ENCODE assay signal across 8 cellular contexts in the genomic region with DNA sequence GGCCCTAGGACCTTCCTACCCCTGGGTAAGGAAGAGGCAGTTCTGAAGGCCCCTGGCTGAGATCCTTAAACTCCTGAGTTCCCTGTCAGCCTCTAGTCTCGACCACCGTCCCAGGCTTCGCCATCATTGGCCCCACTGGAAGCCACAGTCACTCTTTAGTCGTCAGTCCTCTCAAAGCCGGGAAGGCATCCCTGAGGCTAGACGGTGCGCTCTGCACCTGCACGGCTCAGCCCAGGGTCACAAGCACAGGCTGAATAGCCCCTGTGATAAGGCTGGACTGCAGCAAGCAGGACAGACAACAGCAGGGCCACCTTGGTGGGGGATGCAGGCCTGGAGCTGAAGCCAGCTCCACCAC. TPM values are rescaled to one million over a fixed set of nuclear protein-coding genes. Genes with fewer than 3 reads are reported as not detected.
DNase-seq lines count a peak whose midpoint lies in the region; ATAC-seq and TF ChIP-seq lines count a peak whose summit lies in the region.

No MANE protein-coding gene starts in this region.

- H3K36me3 ChIP-seq in muscle layer of colon (ENCODE audit: insufficient read depth, low read length): no peaks in the 10 kb centered on the region
- H3K36me3 ChIP-seq in thyroid gland: no peaks in the 10 kb centered on the region

- TF ChIP-seq CTCF in coronary artery (IDR thresholded peaks at IDR 0.05): no peak
- TF ChIP-seq CTCF in thyroid gland (IDR thresholded peaks at IDR 0.05): no peak

- H3K9me3 ChIP-seq in muscle layer of colon (ENCODE audit: low read length) (no peaks in the 10 kb centered on the region), thyroid gland (no peaks in the 10 kb centered on the region)

- peaks cover 2% of the 10 kb centered on the region for H3K27me3 Mint-ChIP-seq in activated CD8-positive, alpha-beta memory T cell treated with anti-CD3 and anti-CD28 coated beads, Interleukin-2, amount 10 ng/mL, durations not matched to agents 7 days and 5 days

- H3K4me3 Mint-ChIP-seq in activated CD8-positive, alpha-beta memory T cell treated with anti-CD3 and anti-CD28 coated beads, Interleukin-2, amount 10 ng/mL, durations not matched to agents 7 days and 5 days: peak overlapping the region; percentile 16

- H3K9ac ChIP-seq in muscle layer of colon (ENCODE audit: low read length): peak overlapping the region; percentile 71

- CTCF ChIA-PET in activated CD8-positive, alpha-beta memory T cell treated with anti-CD3 and anti-CD28 coated beads, Interleukin-2, amount 10 ng/mL, durations not matched to agents 7 days and 5 days (lab: Charles Lee): interaction anchor here (0.6 to 24.7 kb wide), 5 partner anchors 9 to 53 kb away, joined by 3 to 583 read pairs (median 3); partner anchors contain the start of genes ACBD4 and PLCD3

- no peak for ATAC-seq in activated CD8-positive, alpha-beta memory T cell treated with anti-CD3 and anti-CD28 coated beads, Interleukin-2, amount 10 ng/mL, durations not matched to agents 7 days and 5 days
- ATAC-seq in GM21360 (IDR thresholded peaks at IDR 0.05; ENCODE audit: unreplicated experiment): no peak
- no peak for ATAC-seq in HG03095 (IDR thresholded peaks at IDR 0.05; ENCODE audit: unreplicated experiment)

- WGBS in thyroid gland, 2 donors: 76 to 83% methylated on average over 8 of the region's 8 CpGs

- no peaks in the 10 kb centered on the region for H3K27me3 ChIP-seq in muscle layer of colon (ENCODE audit: control insufficient read depth in 1 of 2, insufficient read depth in 2 of 2, low read length in 2 of 2)
- H3K27me3 ChIP-seq in thyroid gland: no peaks in the 10 kb centered on the region

- intact Hi-C loops in thyroid gland (cut with DNase I): loop anchor here (10.0 kb wide), 1 partner anchor 240 kb away; no protein-coding TSS in a partner anchor

- peaks cover 8% of the 10 kb centered on the region for H3K36me3 Mint-ChIP-seq in activated CD8-positive, alpha-beta memory T cell treated with anti-CD3 and anti-CD28 coated beads, Interleukin-2, amount 10 ng/mL, durations not matched to agents 7 days and 5 days

- H3K27ac ChIP-seq in coronary artery (peak overlapping the region; percentile 91 to 94), muscle layer of colon (ENCODE audit: low read depth, low read length) (peak overlapping the region; percentile 96), thyroid gland (peak overlapping the region; percentile 79 to 88 (median 86))

- peak overlapping the region; percentile 4 for H3K27ac Mint-ChIP-seq in activated CD8-positive, alpha-beta memory T cell treated with anti-CD3 and anti-CD28 coated beads, Interleukin-2, amount 10 ng/mL, durations not matched to agents 7 days and 5 days

- no peak for TF ChIP-seq POLR2A in thyroid gland (IDR thresholded peaks at IDR 0.05)

- H3K4me3 ChIP-seq in coronary artery (peak overlapping the region; percentile 76), muscle layer of colon (ENCODE audit: low read depth in 1 of 2, low read length in 2 of 2) (peak overlapping the region in 1 of 2 donors; percentile 61), thyroid gland (replicated peaks in 1 of 3) (peak overlapping the region in 1 of 3 donors; percentile 37)

- no peak for DNase-seq in activated CD8-positive, alpha-beta memory T cell treated with anti-CD3 and anti-CD28 coated beads, Interleukin-2, amount 10 ng/mL, durations not matched to agents 7 days and 5 days
- DNase-seq in activated CD8-positive, alpha-beta memory T cell treated with anti-CD3 and anti-CD28 coated beads, Interleukin-2, amount 50 U/mL, for 4 hours: no peak
- DNase-seq in coronary artery (ENCODE audit: low spot score): no peak
- DNase-seq in thyroid gland: no peak
- no peak for DNase-seq in stimulated activated CD4-positive, alpha-beta T cell treated with anti-CD3 and anti-CD28 coated beads, Interleukin-4, amount 100 ng/mL, for 1 hour

- H3K9me3 Mint-ChIP-seq in activated CD8-positive, alpha-beta memory T cell treated with anti-CD3 and anti-CD28 coated beads, Interleukin-2, amount 10 ng/mL, durations not matched to agents 7 days and 5 days (ENCODE audit: low read depth): no peaks in the 10 kb centered on the region

- H3K4me1 ChIP-seq in muscle layer of colon (ENCODE audit: insufficient read depth, low read length) (peaks cover 23% of the 10 kb centered on the region), thyroid gland (peaks cover 6 to 29% of the 10 kb centered on the region in 2 donors)

- peaks cover 35% of the 10 kb centered on the region for H3K4me1 Mint-ChIP-seq in activated CD8-positive, alpha-beta memory T cell treated with anti-CD3 and anti-CD28 coated beads, Interleukin-2, amount 10 ng/mL, durations not matched to agents 7 days and 5 days

RNA-seq across cellular contexts. Expression of gene HEXIM1, which starts 3.3 kb away (rescaled TPM):
- total RNA-seq in activated CD8-positive, alpha-beta memory T cell treated with anti-CD3 and anti-CD28 coated beads, Interleukin-2, amount 10 ng/mL, durations not matched to agents 7 days and 5 days: 10 to 100 TPM; 40.2 to 42.4 TPM
- total RNA-seq in thyroid gland: 10 to 100 TPM; 15.6 to 33.5 (median 18.4) TPM

RNA-seq across cellular contexts. Expression of gene ACBD4, which starts 9.5 kb away (rescaled TPM):
- total RNA-seq in activated CD8-positive, alpha-beta memory T cell treated with anti-CD3 and anti-CD28 coated beads, Interleukin-2, amount 10 ng/mL, durations not matched to agents 7 days and 5 days: 10 to 100 TPM; 14.9 to 20.6 TPM
- total RNA-seq in thyroid gland: 10 to 100 TPM; 16.7 to 20.4 (median 17.7) TPM

RNA-seq across cellular contexts. Expression of gene PLCD3, which starts 12.7 kb away (rescaled TPM):
- total RNA-seq in activated CD8-positive, alpha-beta memory T cell treated with anti-CD3 and anti-CD28 coated beads, Interleukin-2, amount 10 ng/mL, durations not matched to agents 7 days and 5 days: 1 to 10 TPM; 2.6 to 5.2 TPM
- 10 to 100 TPM in 3 of 4 donors, 1 to 10 TPM in 1; 8.6 to 24.8 (median 16.9) TPM for total RNA-seq in thyroid gland

RNA-seq across cellular contexts. Expression of gene HEXIM2, which starts 16.7 kb away (rescaled TPM):
- total RNA-seq in activated CD8-positive, alpha-beta memory T cell treated with anti-CD3 and anti-CD28 coated beads, Interleukin-2, amount 10 ng/mL, durations not matched to agents 7 days and 5 days: 1 to 10 TPM; 6.9 to 7.5 TPM
- total RNA-seq in thyroid gland: 10 to 100 TPM in 2 of 4 donors, 1 to 10 TPM in 2; 3.9 to 16.3 (median 10.0) TPM
